Comparison of ENCODE assay signal across 3 cellular contexts in the genomic region with DNA sequence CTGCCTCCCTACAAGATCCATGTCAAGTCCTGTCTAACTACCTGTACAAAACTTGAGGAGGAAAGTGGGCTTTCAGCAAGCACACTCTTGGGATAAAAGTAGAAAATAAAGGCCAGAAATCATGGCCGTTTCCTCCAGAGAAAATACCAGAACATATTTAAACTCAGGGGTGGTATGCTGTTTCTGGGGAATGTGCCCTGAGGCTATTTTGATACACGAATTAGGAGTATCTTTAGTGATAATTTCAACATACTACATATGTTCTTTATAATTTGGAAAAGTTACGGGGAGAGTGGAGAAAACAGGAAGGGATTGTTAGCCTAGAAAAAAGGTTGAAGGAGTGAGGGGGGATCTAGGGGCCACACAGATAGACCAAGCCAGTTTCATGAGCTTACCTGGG.
TF ChIP-seq lines count a peak whose summit lies in the region.

No MANE protein-coding gene starts in this region.

TF ChIP-seq in SK-N-SH, 30 proteins besides CTCF, POLR2A, EP300 and RAD21 (continues in another document):
- TF ChIP-seq FOXM1 (IDR thresholded peaks at IDR 0.05; ENCODE audit: low read depth) (no peak), RFX5 (IDR thresholded peaks at IDR 0.05; ENCODE audit: low read length) (no peak), EZH2phosphoT487 (IDR thresholded peaks at IDR 0.05; ENCODE audit: borderline replicate concordance, low read depth) (no peak), MXI1 (IDR thresholded peaks at IDR 0.05; ENCODE audit: low read depth, low read length) (no peak), ELF1 (IDR thresholded peaks at IDR 0.05) (no peak), RCOR1 (IDR thresholded peaks at IDR 0.05; ENCODE audit: low read length) (no peak), POLR2AphosphoS5 (IDR thresholded peaks at IDR 0.05; ENCODE audit: low read depth, low read length) (no peak), YY1 (IDR thresholded peaks at IDR 0.05; ENCODE audit: low read depth) (no peak), SMC3 (IDR thresholded peaks at IDR 0.05; ENCODE audit: low read depth, low read length) (no peak), TCF12 (IDR thresholded peaks at IDR 0.05) (no peak), NRF1 (IDR thresholded peaks at IDR 0.05; ENCODE audit: low read depth, low read length) (no peak), TAF1 (IDR thresholded peaks at IDR 0.05; ENCODE audit: borderline replicate concordance, low read depth, low read length) (no peak), GABPA (IDR thresholded peaks at IDR 0.05; ENCODE audit: low read depth) (no peak), IRF3 (IDR thresholded peaks at IDR 0.05; ENCODE audit: low read depth, low read length) (no peak)
- TF ChIP-seq, protein P1, sequence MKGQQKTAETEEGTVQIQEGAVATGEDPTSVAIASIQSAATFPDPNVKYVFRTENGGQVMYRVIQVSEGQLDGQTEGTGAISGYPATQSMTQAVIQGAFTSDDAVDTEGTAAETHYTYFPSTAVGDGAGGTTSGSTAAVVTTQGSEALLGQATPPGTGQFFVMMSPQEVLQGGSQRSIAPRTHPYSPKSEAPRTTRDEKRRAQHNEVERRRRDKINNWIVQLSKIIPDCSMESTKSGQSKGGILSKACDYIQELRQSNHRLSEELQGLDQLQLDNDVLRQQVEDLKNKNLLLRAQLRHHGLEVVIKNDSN (IDR thresholded peaks at IDR 0.05; ENCODE audit: borderline replicate concordance, low read depth) = no peak
- TF ChIP-seq, protein P2, sequence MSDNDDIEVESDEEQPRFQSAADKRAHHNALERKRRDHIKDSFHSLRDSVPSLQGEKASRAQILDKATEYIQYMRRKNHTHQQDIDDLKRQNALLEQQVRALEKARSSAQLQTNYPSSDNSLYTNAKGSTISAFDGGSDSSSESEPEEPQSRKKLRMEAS (IDR thresholded peaks at IDR 0.05; ENCODE audit: low read depth) = no peak
- TF ChIP-seq, protein P3, sequence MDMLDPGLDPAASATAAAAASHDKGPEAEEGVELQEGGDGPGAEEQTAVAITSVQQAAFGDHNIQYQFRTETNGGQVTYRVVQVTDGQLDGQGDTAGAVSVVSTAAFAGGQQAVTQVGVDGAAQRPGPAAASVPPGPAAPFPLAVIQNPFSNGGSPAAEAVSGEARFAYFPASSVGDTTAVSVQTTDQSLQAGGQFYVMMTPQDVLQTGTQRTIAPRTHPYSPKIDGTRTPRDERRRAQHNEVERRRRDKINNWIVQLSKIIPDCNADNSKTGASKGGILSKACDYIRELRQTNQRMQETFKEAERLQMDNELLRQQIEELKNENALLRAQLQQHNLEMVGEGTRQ (IDR thresholded peaks at IDR 0.05; ENCODE audit: borderline replicate concordance, low read depth, low read length) = no peak

TF ChIP-seq in SK-N-SH treated with all-trans-retinoic acid at 6 μM for 48 hours, 23 proteins besides CTCF, POLR2A, EP300 and RAD21:
- TF ChIP-seq ZNF70 (CRISPR knock-in tag; IDR thresholded peaks at IDR 0.05) = no peak
- no peak for TF ChIP-seq TOX (CRISPR knock-in tag; IDR thresholded peaks at IDR 0.05; ENCODE audit: borderline replicate concordance)
- no peak for TF ChIP-seq TCF4 (CRISPR knock-in tag; IDR thresholded peaks at IDR 0.05; ENCODE audit: borderline replicate concordance)
- no peak for TF ChIP-seq ZFP3 (CRISPR knock-in tag; IDR thresholded peaks at IDR 0.05)

TF ChIP-seq in K562, 482 proteins besides CTCF, POLR2A, EP300 and RAD21:
- TF ChIP-seq RREB1 (CRISPR knock-in tag; IDR thresholded peaks at IDR 0.05) (no peak), ZNF766 (CRISPR knock-in tag; conservative IDR thresholded peaks at IDR 0.05) (no peak), ZNF24 (IDR thresholded peaks at IDR 0.05) (no peak)
TF ChIP-seq in K562: peak in this region for 0.
